Comparison of ENCODE assay signal across 17 cellular contexts in genomic region chr1:25702101-25702775, GRCh38.
DNase-seq lines count a peak whose midpoint lies in the region; ATAC-seq and TF ChIP-seq lines count a peak whose summit lies in the region.
"Had no signal": no experiment of that assay in that cellular context is flagged by ENCODE, and none has a peak within 500 bp of the region (broad histone marks: within the 10 kb centered on the region; RNA-seq: fewer than 3 reads in every experiment).

No MANE protein-coding gene starts in this region.

- WGBS in lung, 2 donors, result 84 to 96% methylated on average over 11 of the region's 11 CpGs

- no peaks in the 10 kb centered on the region for H3K9me3 Mint-ChIP-seq in brain
- no peaks in the 10 kb centered on the region for H3K9me3 Mint-ChIP-seq in CD8-positive, alpha-beta memory T cell
- H3K9me3 Mint-ChIP-seq: activated T-cell treated with anti-CD3 and anti-CD28 coated beads, Interleukin-2, amount 50 U/mL, for 72 hours had no signal

- H3K36me3 ChIP-seq in cardiac muscle cell, result no peaks in the 10 kb centered on the region
- no peaks in the 10 kb centered on the region for H3K36me3 ChIP-seq in lung (ENCODE audit: control insufficient read depth in 2 of 2, insufficient read depth in 2 of 2, low read length in 2 of 2)
- H3K36me3 ChIP-seq in uterus, result no peaks in the 10 kb centered on the region
- H3K36me3 ChIP-seq in CD8-positive, alpha-beta memory T cell (ENCODE audit: insufficient read depth, low read length), result peaks cover 4% of the 10 kb centered on the region
- H3K36me3 ChIP-seq: ascending aorta, SJSA1 had no signal

- DNase-seq in cardiac muscle cell (ENCODE audit: low read depth in 1 of 2, low spot score in 1 of 2) (peak in 1 of 2 donors; percentile 50), left cardiac atrium (no peak), lung (ENCODE audit: low spot score) (no peak), uterus (peak; percentile 39 to 46), OCI-M1 (lab: John Stamatoyannopoulos, UW) (no peak), SHP77 treated with DMSO at 0.1 percent for 48 hours (lab: John Stamatoyannopoulos, UW) (no peak)
- no peak for DNase-seq in CD8-positive, alpha-beta memory T cell
- DNase-seq: ACHN; activated CD4-positive, alpha-beta T cell treated with anti-CD3 and anti-CD28 coated beads, Interleukin-2, amount 50 U/mL, for 4 hours; activated T-cell treated with anti-CD3 and anti-CD28 coated beads, Interleukin-2, amount 50 U/mL, for 72 hours; COR-L47; GF-D8; NCI-H1694 treated with DMSO at 0.1 percent for 48 hours; NCI-H446 had no signal

- H3K4me3 ChIP-seq in cardiac muscle cell (no peak overlapping the region), lung (no peak overlapping the region), uterus (no peak overlapping the region)
- H3K4me3 ChIP-seq in CD8-positive, alpha-beta memory T cell (ENCODE audit: low read length), result no peak overlapping the region
- H3K4me3 ChIP-seq: ascending aorta, SJSA1 had no signal

- H3K27ac Mint-ChIP-seq in brain, result peak overlapping the region in 4 of 5 experiments; percentile 14 to 62 (median 56)
- H3K27ac Mint-ChIP-seq in CD8-positive, alpha-beta memory T cell, result no peak overlapping the region
- H3K27ac Mint-ChIP-seq: activated T-cell treated with anti-CD3 and anti-CD28 coated beads, Interleukin-2, amount 50 U/mL, for 72 hours had no signal

- peaks cover 4% of the 10 kb centered on the region for H3K27me3 Mint-ChIP-seq in brain
- no peaks in the 10 kb centered on the region for H3K27me3 Mint-ChIP-seq in CD8-positive, alpha-beta memory T cell

- POLR2A ChIA-PET in CD8-positive, alpha-beta memory T cell (lab: Charles Lee), result no interaction called here

- ATAC-seq in left cardiac atrium (no peak), lung (ENCODE audit: insufficient read depth, low FRiP score) (no peak)
- ATAC-seq: activated T-cell treated with anti-CD3 and anti-CD28 coated beads, Interleukin-2, amount 50 U/mL, for 72 hours had no signal

- TF ChIP-seq CTCF in cardiac muscle cell (IDR thresholded peaks at IDR 0.05; ENCODE audit: low read depth, low read length) (no peak), brain (conservative IDR thresholded peaks at IDR 0.05) (no peak), lung (IDR thresholded peaks at IDR 0.05; ENCODE audit: control extremely low read depth, extremely low read depth) (no peak), uterus (IDR thresholded peaks at IDR 0.05) (no peak)

- H3K27ac ChIP-seq in cardiac muscle cell, result peak overlapping the region; percentile 93
- peak overlapping the region; percentile 15 to 24 for H3K27ac ChIP-seq in lung (ENCODE audit: low read depth in 1 of 2, low read length in 1 of 2)
- peak overlapping the region; percentile 90 for H3K27ac ChIP-seq in uterus
- H3K27ac ChIP-seq in CD8-positive, alpha-beta memory T cell (ENCODE audit: low read depth, low read length), result no peak overlapping the region
- H3K27ac ChIP-seq: ascending aorta, SJSA1 had no signal

- CTCF ChIA-PET in CD8-positive, alpha-beta memory T cell (lab: Charles Lee), result interaction anchor here (1.3 kb wide), 1 partner anchor 10 kb away, joined by 7 read pairs; no protein-coding TSS in a partner anchor

- H3K4me3 Mint-ChIP-seq in brain, result no peak overlapping the region
- H3K4me3 Mint-ChIP-seq in CD8-positive, alpha-beta memory T cell, result peak overlapping the region in 1 of 7 donors; percentile 44
- H3K4me3 Mint-ChIP-seq: activated T-cell treated with anti-CD3 and anti-CD28 coated beads, Interleukin-2, amount 50 U/mL, for 72 hours had no signal

- H3K9me3 ChIP-seq in cardiac muscle cell (ENCODE audit: low read depth) (no peaks in the 10 kb centered on the region), lung (ENCODE audit: control insufficient read depth in 2 of 2, insufficient read depth in 1 of 2, low read length in 1 of 2) (no peaks in the 10 kb centered on the region), uterus (no peaks in the 10 kb centered on the region)
- no peaks in the 10 kb centered on the region for H3K9me3 ChIP-seq in CD8-positive, alpha-beta memory T cell (ENCODE audit: low read length)
- H3K9me3 ChIP-seq: ascending aorta, SJSA1 had no signal

- H3K4me1 Mint-ChIP-seq in brain, result peaks cover 78% of the 10 kb centered on the region
- peaks cover 22 to 36% (median 32%) of the 10 kb centered on the region in 3 donors for H3K4me1 Mint-ChIP-seq in CD8-positive, alpha-beta memory T cell

- H3K27me3 ChIP-seq in cardiac muscle cell, result no peaks in the 10 kb centered on the region
- H3K27me3 ChIP-seq in lung (ENCODE audit: control insufficient read depth, insufficient read depth), result no peaks in the 10 kb centered on the region
- H3K27me3 ChIP-seq in uterus, result no peaks in the 10 kb centered on the region
- no peaks in the 10 kb centered on the region for H3K27me3 ChIP-seq in CD8-positive, alpha-beta memory T cell (ENCODE audit: insufficient read depth, low read length, poor library complexity, severe bottlenecking)
- H3K27me3 ChIP-seq: ascending aorta, SJSA1 had no signal

- H3K36me3 Mint-ChIP-seq in brain, result no peaks in the 10 kb centered on the region
- H3K36me3 Mint-ChIP-seq in CD8-positive, alpha-beta memory T cell, result peaks cover 0 to 2% (median 0%) of the 10 kb centered on the region in 3 donors

- H3K4me1 ChIP-seq in cardiac muscle cell (ENCODE audit: low read depth) (peaks cover 86% of the 10 kb centered on the region), lung (ENCODE audit: control insufficient read depth in 2 of 2, insufficient read depth in 2 of 2, low read length in 2 of 2) (peaks cover 15 to 26% of the 10 kb centered on the region in 2 donors), uterus (peaks cover 14 to 16% of the 10 kb centered on the region in 2 donors)
- peaks cover 39% of the 10 kb centered on the region for H3K4me1 ChIP-seq in CD8-positive, alpha-beta memory T cell (ENCODE audit: insufficient read depth, low read length)

- intact Hi-C loops in left cardiac atrium (cut with DNase I), result no loop called here
- intact Hi-C loops in uterus (cut with DNase I; ENCODE audit: low total_unique reads), result no loop called here

- no peak for TF ChIP-seq POLR2A in uterus (IDR thresholded peaks at IDR 0.05)

Comparison
In these comparisons a context has a peak if more than half of its experiments do, and no peak if none do; other contexts are left out.
1. DNase-seq: peak in uterus (2 of 2); none in left cardiac atrium (single experiment), lung (single experiment), CD8-positive, alpha-beta memory T cell (0 of 5), OCI-M1 (single experiment) and SHP77 treated with DMSO at 0.1 percent for 48 hours (single experiment).
2. H3K27ac Mint-ChIP-seq: peak in brain (4 of 5); none in CD8-positive, alpha-beta memory T cell (0 of 8).